ENCODE assay signal across 8 cellular contexts in genomic region chr12:130775953-130776856, GRCh38.
DNase-seq lines count a peak whose midpoint lies in the region; ATAC-seq, FAIRE-seq and TF ChIP-seq lines count a peak whose summit lies in the region.

No MANE protein-coding gene starts in this region.

- CTCF ChIA-PET in CD8-positive, alpha-beta memory T cell (lab: Charles Lee), result interaction anchor here (1.1 kb wide), 1 partner anchor 41 kb away, joined by 3 read pairs; no protein-coding TSS in a partner anchor
- CTCF ChIA-PET in WTC11 (lab: Charles Lee) (interaction anchor here (0.6 to 2.0 kb wide), 9 partner anchors 11 to 94 kb away, joined by 3 to 8 read pairs (median 4); no protein-coding TSS in a partner anchor), mammary epithelial cell (lab: Charles Lee; ENCODE audit: low non-redundant PET) (no interaction called here)

- peak overlapping the region; percentile 70 for H3K4me3 ChIP-seq in CD8-positive, alpha-beta memory T cell (ENCODE audit: low read length)
- H3K4me3 ChIP-seq in mammary epithelial cell (replicated peaks in 1 of 3; ENCODE audit: insufficient read depth in 1 of 3, low read depth in 2 of 3, low read length in 3 of 3), result peak overlapping the region in 1 of 3 experiments; percentile 2
- peak overlapping the region in 2 of 3 experiments; percentile 11 to 48 for H3K4me3 ChIP-seq in keratinocyte (ENCODE audit: control insufficient read depth in 2 of 3, extremely low read depth in 1 of 3, insufficient read depth in 2 of 3, low read depth in 1 of 3, low read length in 3 of 3)
- H3K4me3 ChIP-seq in spleen, result peak overlapping the region in 7 of 8 donors; percentile 7 to 58 (median 20)

- H3K4me3 Mint-ChIP-seq in CD8-positive, alpha-beta memory T cell, result peak overlapping the region; percentile 78 to 89 (median 85)
- peak overlapping the region; percentile 60 for H3K4me3 Mint-ChIP-seq in WTC11

- intact Hi-C loops in mammary epithelial cell (cut with micrococcal nuclease) (no loop called here), spleen (cut with DNase I; ENCODE audit: low total_unique reads) (no loop called here)

- H4K20me1 ChIP-seq in mammary epithelial cell (ENCODE audit: insufficient read depth, low read length) (no peaks in the 10 kb centered on the region), keratinocyte (ENCODE audit: control insufficient read depth, extremely low read depth, insufficient read depth, low read length) (no peaks in the 10 kb centered on the region)

- no peaks in the 10 kb centered on the region for H3K36me3 ChIP-seq in CD8-positive, alpha-beta memory T cell (ENCODE audit: insufficient read depth, low read length)
- H3K36me3 ChIP-seq in mammary epithelial cell (ENCODE audit: insufficient read depth, low read length) (no peaks in the 10 kb centered on the region), keratinocyte (ENCODE audit: control insufficient read depth in 2 of 2, extremely low read depth in 1 of 2, insufficient read depth in 2 of 2, low read length in 2 of 2) (peaks cover 0 to 7% of the 10 kb centered on the region in 2 experiments), spleen (peaks cover 0 to 10% (median 3%) of the 10 kb centered on the region in 6 donors)

- in situ Hi-C loops in mammary epithelial cell (cut with MboI; ENCODE audit: low sequenced_read_pairs in 2 of 2), result no loop called here

- H3K27me3 Mint-ChIP-seq in CD8-positive, alpha-beta memory T cell, result peaks cover 9 to 25% of the 10 kb centered on the region in 2 donors
- peaks cover 7% of the 10 kb centered on the region; the same call in 1 of the 2 replicates for H3K27me3 Mint-ChIP-seq in WTC11 (ENCODE audit: low read depth)

- peaks cover 10% of the 10 kb centered on the region for H3K4me1 ChIP-seq in CD8-positive, alpha-beta memory T cell (ENCODE audit: insufficient read depth, low read length)
- peaks cover 13% of the 10 kb centered on the region for H3K4me1 ChIP-seq in mammary epithelial cell (ENCODE audit: insufficient read depth, low read length)
- peaks cover 12% of the 10 kb centered on the region for H3K4me1 ChIP-seq in keratinocyte (ENCODE audit: control insufficient read depth, extremely low read depth, insufficient read depth, low read length)
- peaks cover 3 to 18% (median 9%) of the 10 kb centered on the region in 6 donors for H3K4me1 ChIP-seq in spleen

- H3K9me1 ChIP-seq in keratinocyte (ENCODE audit: control insufficient read depth, extremely low read depth, insufficient read depth, low read length), result no peaks in the 10 kb centered on the region

- POLR2A ChIA-PET in CD8-positive, alpha-beta memory T cell (lab: Charles Lee), result no interaction called here
- POLR2A ChIA-PET in WTC11 (lab: Charles Lee), result interaction anchor here (1.0 kb wide), 1 partner anchor 12 kb away, joined by 3 read pairs; no protein-coding TSS in a partner anchor

- peak overlapping the region in 4 of 8 donors; percentile 53 to 83 (median 72) for H3K27ac Mint-ChIP-seq in CD8-positive, alpha-beta memory T cell
- no peak overlapping the region for H3K27ac Mint-ChIP-seq in WTC11

- peaks cover 2 to 9% (median 3%) of the 10 kb centered on the region in 3 donors for H3K36me3 Mint-ChIP-seq in CD8-positive, alpha-beta memory T cell
- peaks cover 6% of the 10 kb centered on the region; the same call in 1 of the 2 replicates for H3K36me3 Mint-ChIP-seq in WTC11

- H3K79me2 ChIP-seq in mammary epithelial cell (ENCODE audit: insufficient read depth, low read length) (no peaks in the 10 kb centered on the region), keratinocyte (ENCODE audit: control insufficient read depth, insufficient read depth, low read length) (no peaks in the 10 kb centered on the region)

- ATAC-seq in HG03342 (IDR thresholded peaks at IDR 0.05; ENCODE audit: unreplicated experiment) (peak; percentile 53), WTC11 (peak; percentile 79), GM19455 (IDR thresholded peaks at IDR 0.05; ENCODE audit: unreplicated experiment) (no peak)

- peak overlapping the region; percentile 29 for H2AFZ ChIP-seq in mammary epithelial cell (ENCODE audit: low read depth, low read length)
- H2AFZ ChIP-seq in keratinocyte (ENCODE audit: control insufficient read depth, low read length), result peak overlapping the region; percentile 69

- H3K27ac ChIP-seq in CD8-positive, alpha-beta memory T cell (ENCODE audit: low read depth, low read length), result no peak overlapping the region
- H3K27ac ChIP-seq in mammary epithelial cell (ENCODE audit: insufficient read depth, low read depth, low read length) (no peak overlapping the region), keratinocyte (ENCODE audit: control insufficient read depth, insufficient read depth, low read length) (peak overlapping the region; percentile 30), spleen (no peak overlapping the region)

- peak overlapping the region; percentile 86 for H3K4me2 ChIP-seq in mammary epithelial cell (ENCODE audit: insufficient read depth, low read depth, low read length)
- peak overlapping the region; percentile 91 for H3K4me2 ChIP-seq in keratinocyte (ENCODE audit: control insufficient read depth, extremely low read depth, insufficient read depth, low read depth, low read length)

- no TSS peak for BruUV-seq in mammary epithelial cell (replicated peaks; lab: Mats Ljungman, UMichigan)

- FAIRE-seq in keratinocyte (lab: Jason Lieb, UNC), result peak; percentile 83

- peak in 3 of 5 donors; percentile 13 to 54 (median 26) for DNase-seq in CD8-positive, alpha-beta memory T cell
- DNase-seq in WTC11 (ENCODE audit: low spot score) (peak; percentile 57), mammary epithelial cell (peak; percentile 72), keratinocyte (ENCODE audit: low read depth, low spot score) (no peak), spleen (no peak), NCI-H345 (lab: John Stamatoyannopoulos, UW) (no peak)

- H3K4me1 Mint-ChIP-seq in CD8-positive, alpha-beta memory T cell, result peaks cover 9 to 15% (median 14%) of the 10 kb centered on the region in 3 donors
- peaks cover 16% of the 10 kb centered on the region for H3K4me1 Mint-ChIP-seq in WTC11

- peaks cover 8% of the 10 kb centered on the region for H3K27me3 ChIP-seq in CD8-positive, alpha-beta memory T cell (ENCODE audit: insufficient read depth, low read length, poor library complexity, severe bottlenecking)
- no peaks in the 10 kb centered on the region for H3K27me3 ChIP-seq in mammary epithelial cell (ENCODE audit: insufficient read depth, low read length)
- no peaks in the 10 kb centered on the region for H3K27me3 ChIP-seq in keratinocyte (ENCODE audit: control insufficient read depth, extremely low read depth, insufficient read depth, low read length)
- H3K27me3 ChIP-seq in spleen (replicated peaks in 1 of 7), result peaks cover 0 to 45% (median 13%) of the 10 kb centered on the region in 7 donors

- no peak for TF ChIP-seq POLR2A in spleen (IDR thresholded peaks at IDR 0.05)

- 5% methylated on average over 26 of the region's 41 CpGs for WGBS in mammary epithelial cell (ENCODE audit: low coverage, missing lambda C conversion rate)
- WGBS in spleen, 5 donors, result 6 to 12% (median 9%) methylated on average over 26 to 41 of the region's 41 CpGs

- no peaks in the 10 kb centered on the region for H3K9me3 ChIP-seq in CD8-positive, alpha-beta memory T cell (ENCODE audit: low read length)
- no peaks in the 10 kb centered on the region for H3K9me3 ChIP-seq in mammary epithelial cell (replicated peaks; ENCODE audit: insufficient read depth, low read length)
- no peaks in the 10 kb centered on the region for H3K9me3 ChIP-seq in keratinocyte (ENCODE audit: control insufficient read depth, low read depth, low read length)
- no peaks in the 10 kb centered on the region for H3K9me3 ChIP-seq in spleen

- H3K9me3 Mint-ChIP-seq in CD8-positive, alpha-beta memory T cell, result no peaks in the 10 kb centered on the region
- no peaks in the 10 kb centered on the region for H3K9me3 Mint-ChIP-seq in WTC11

- no peak overlapping the region for H3K9ac ChIP-seq in mammary epithelial cell (ENCODE audit: insufficient read depth, low read length)
- peak overlapping the region; percentile 50 for H3K9ac ChIP-seq in keratinocyte (ENCODE audit: control insufficient read depth, extremely low read depth, insufficient read depth, low read length)

- TF ChIP-seq CTCF in WTC11 (IDR thresholded peaks at IDR 0.05) (no peak), mammary epithelial cell (conservative IDR thresholded peaks at IDR 0.05 in 1 of 2, IDR thresholded peaks at IDR 0.05 in 1 of 2; ENCODE audit: extremely low read depth in 1 of 2, insufficient read depth in 1 of 2, low read depth in 1 of 2, low read length in 2 of 2) (no peak), keratinocyte (optimal IDR thresholded peaks at IDR 0.05 in 1 of 3, IDR thresholded peaks at IDR 0.05 in 1 of 3, conservative IDR thresholded peaks at IDR 0.05 in 1 of 3; ENCODE audit: extremely low read depth in 1 of 3, insufficient read depth in 2 of 3, low read length in 3 of 3) (no peak), spleen (IDR thresholded peaks at IDR 0.05 in 8 of 11, conservative IDR thresholded peaks at IDR 0.05 in 3 of 11) (no peak)

- dilution Hi-C loops in mammary epithelial cell (cut with HindIII; ENCODE audit: low sequenced_read_pairs), result no loop called here
- dilution Hi-C loops in keratinocyte (cut with MboI; ENCODE audit: extremely low pct_ligation_motif_present, low sequenced_read_pairs), result no loop called here

TF ChIP-seq in WTC11, 78 proteins besides CTCF, POLR2A, EP300 and RAD21:
- TF ChIP-seq GABPB1 (CRISPR knock-in tag; IDR thresholded peaks at IDR 0.05) (peak; percentile 94), ATF1 (CRISPR knock-in tag; IDR thresholded peaks at IDR 0.05) (no peak), ZNF423 (CRISPR knock-in tag; IDR thresholded peaks at IDR 0.05) (peak; percentile 32; the same call in 1 of the 2 replicates)

Comparison
In these comparisons a context has a peak if more than half of its experiments do, and no peak if none do; other contexts are left out.
1. DNase-seq: peak in CD8-positive, alpha-beta memory T cell (3 of 5), WTC11 (single experiment) and mammary epithelial cell (single experiment); none in keratinocyte (single experiment), spleen (single experiment) and NCI-H345 (single experiment).